8 cellular contexts compared by ENCODE assay signal in the genomic region with DNA sequence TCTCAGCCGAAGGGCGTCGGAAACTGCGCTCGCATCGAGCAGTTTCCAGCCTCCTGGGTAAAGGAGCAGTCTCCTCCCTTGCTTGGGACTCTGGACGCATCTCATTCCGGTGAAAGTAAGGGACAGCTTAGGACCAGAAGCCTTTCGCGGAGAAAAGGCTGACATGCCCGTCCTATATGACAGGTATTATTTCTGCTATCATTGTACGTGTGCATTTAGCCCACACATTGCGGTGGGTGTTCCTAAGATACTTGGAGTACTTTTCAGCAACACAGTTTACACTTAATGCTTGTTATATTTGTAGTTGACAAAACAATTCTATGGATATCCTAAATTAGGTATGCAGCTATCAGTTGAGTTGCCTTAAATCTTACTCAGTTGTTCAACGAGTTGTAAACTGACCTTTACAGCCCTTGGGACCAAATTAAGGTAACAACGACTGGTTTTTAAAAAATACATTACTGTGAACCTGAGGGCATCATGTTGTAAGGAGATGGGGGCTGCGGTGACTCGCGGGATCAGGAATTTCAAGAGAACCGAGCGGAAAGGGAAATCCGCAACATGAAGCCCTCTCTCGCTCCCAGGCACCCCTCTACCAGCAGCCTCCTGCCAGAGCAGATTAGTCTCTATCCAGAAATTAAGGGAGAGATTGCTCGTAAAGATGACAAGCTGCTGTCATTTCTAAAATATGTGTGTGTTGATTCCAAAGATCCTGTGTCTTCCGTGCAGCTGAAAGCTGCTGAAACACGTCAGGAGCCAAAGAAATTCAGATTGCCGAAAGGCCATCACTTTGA.
DNase-seq lines count a peak whose midpoint lies in the region; TF ChIP-seq lines count a peak whose summit lies in the region.

No MANE protein-coding gene starts in this region.

- H3K9ac ChIP-seq in subcutaneous abdominal adipose tissue (ENCODE audit: low read length in 5 of 5), result peak overlapping the region; percentile 73 to 100 (median 97)

- no peaks in the 10 kb centered on the region for H3K36me3 ChIP-seq in KOPT-K1 (ENCODE audit: insufficient read depth, low read length)
- no peaks in the 10 kb centered on the region for H3K36me3 ChIP-seq in subcutaneous abdominal adipose tissue (ENCODE audit: control insufficient read depth in 5 of 5, insufficient read depth in 5 of 5, low read length in 5 of 5)

- no peak for TF ChIP-seq CTCF in astrocyte of the spinal cord (IDR thresholded peaks at IDR 0.05; ENCODE audit: low read depth, low read length)

- H3K9me3 ChIP-seq in KOPT-K1 (ENCODE audit: insufficient read depth, low read length, poor library complexity, severe bottlenecking) (no peaks in the 10 kb centered on the region), subcutaneous abdominal adipose tissue (ENCODE audit: control insufficient read depth in 5 of 5, low read length in 5 of 5) (no peaks in the 10 kb centered on the region)

- peak overlapping the region; percentile 100 for H3K4me3 ChIP-seq in astrocyte of the spinal cord (ENCODE audit: low read depth, low read length)
- peak overlapping the region; percentile 92 to 100 (median 99) for H3K4me3 ChIP-seq in subcutaneous abdominal adipose tissue (ENCODE audit: low read depth in 1 of 5, low read length in 5 of 5)

- no peaks in the 10 kb centered on the region for H3K27me3 ChIP-seq in layer of hippocampus (ENCODE audit: control insufficient read depth, insufficient read depth, low read length)
- no peaks in the 10 kb centered on the region for H3K27me3 ChIP-seq in subcutaneous abdominal adipose tissue (ENCODE audit: control insufficient read depth in 5 of 5, insufficient read depth in 4 of 5, low read length in 5 of 5)

- in situ Hi-C loops in astrocyte of the spinal cord (cut with HindIII; ENCODE audit: low sequenced_read_pairs), result no loop called here

- H3K4me1 ChIP-seq in subcutaneous abdominal adipose tissue (ENCODE audit: control insufficient read depth in 5 of 5, insufficient read depth in 5 of 5, low read length in 5 of 5), result peaks cover 0 to 39% (median 31%) of the 10 kb centered on the region in 5 donors

- peak; percentile 68 for DNase-seq in activated effector memory CD4-positive, alpha-beta T cell treated with anti-CD3 and anti-CD28 coated beads, Interleukin-2, amount 50 U/mL, for 16 hours
- no peak for DNase-seq in activated effector memory CD4-positive, alpha-beta T cell treated with Interleukin-2 at 50 U/mL for 16 hours
- DNase-seq in astrocyte of the spinal cord (ENCODE audit: low read depth, low spot score), result peak; percentile 28
- DNase-seq in NCI-H2029 (lab: John Stamatoyannopoulos, UW), result no peak
- no peak for DNase-seq in stimulated activated CD4-positive, alpha-beta T cell treated with anti-CD3 and anti-CD28 coated beads, Interleukin-12 subunit alpha, Interleukin-12 subunit beta, amount 100 ng/mL, for 4 hours

- peak overlapping the region; percentile 76 for H3K27ac ChIP-seq in KOPT-K1 (ENCODE audit: low read depth, low read length, poor library complexity, severe bottlenecking)
- H3K27ac ChIP-seq in layer of hippocampus (ENCODE audit: low read depth, low read length), result peak overlapping the region; percentile 74
- H3K27ac ChIP-seq in subcutaneous abdominal adipose tissue (ENCODE audit: low read depth, low read length), result peak overlapping the region; percentile 98

Comparison
In these comparisons a context has a peak if more than half of its experiments do, and no peak if none do; other contexts are left out.
1. DNase-seq: peak in activated effector memory CD4-positive, alpha-beta T cell treated with anti-CD3 and anti-CD28 coated beads, Interleukin-2, amount 50 U/mL, for 16 hours (single experiment) and astrocyte of the spinal cord (single experiment); none in activated effector memory CD4-positive, alpha-beta T cell treated with Interleukin-2 at 50 U/mL for 16 hours (single experiment), NCI-H2029 (single experiment) and stimulated activated CD4-positive, alpha-beta T cell treated with anti-CD3 and anti-CD28 coated beads, Interleukin-12 subunit alpha, Interleukin-12 subunit beta, amount 100 ng/mL, for 4 hours (single experiment).
2. Peak in every context shown above with its lines, with median percentiles within 50 percentile points of each other: H3K27ac ChIP-seq.